ENCODE assay signal across 10 cellular contexts in genomic region chr5:152349683-152350526, GRCh38. TPM values are rescaled to one million over a fixed set of nuclear protein-coding genes. Genes with fewer than 3 reads are reported as not detected.
DNase-seq lines count a peak whose midpoint lies in the region; ATAC-seq and TF ChIP-seq lines count a peak whose summit lies in the region.
"Had no signal": no experiment of that assay in that cellular context is flagged by ENCODE, and none has a peak within 500 bp of the region (broad histone marks: within the 10 kb centered on the region; RNA-seq: fewer than 3 reads in every experiment).

No MANE protein-coding gene starts in this region.

- H2AFZ ChIP-seq in OCI-LY1 (ENCODE audit: low read length) = no peak overlapping the region

- H3K36me3 ChIP-seq in OCI-LY1 (ENCODE audit: insufficient read depth, low read length) (no peaks in the 10 kb centered on the region), tibial artery (no peaks in the 10 kb centered on the region)

- no peaks in the 10 kb centered on the region for H4K20me1 ChIP-seq in OCI-LY1 (ENCODE audit: insufficient read depth, low read length)

- H3K27me3 ChIP-seq in OCI-LY1 (ENCODE audit: insufficient read depth, low read length) (no peaks in the 10 kb centered on the region), tibial artery (no peaks in the 10 kb centered on the region)

- H3K9ac ChIP-seq in OCI-LY1 (ENCODE audit: low read length) = no peak overlapping the region

- intact Hi-C loops in tibial artery (cut with DNase I; ENCODE audit: low total_unique reads) = loop anchor here (5.0 kb wide), 1 partner anchor 528 kb away; no protein-coding TSS in a partner anchor

- H3K4me1 ChIP-seq in OCI-LY1 (ENCODE audit: insufficient read depth, low read length, severe bottlenecking) = no peaks in the 10 kb centered on the region
- H3K4me1 ChIP-seq in tibial artery = no peaks in the 10 kb centered on the region

- H3K4me3 ChIP-seq in OCI-LY1 (ENCODE audit: low read depth, low read length, poor library complexity, severe bottlenecking) (no peak overlapping the region), tibial artery (no peak overlapping the region)
- H3K4me3 ChIP-seq: skin epidermis had no signal

- ATAC-seq in HG03175 (IDR thresholded peaks at IDR 0.05; ENCODE audit: unreplicated experiment) = peak; percentile 93

- H3K27ac ChIP-seq in OCI-LY1 (ENCODE audit: low read depth, low read length, poor library complexity, severe bottlenecking) (no peak overlapping the region), tibial artery (no peak overlapping the region)
- H3K27ac ChIP-seq: skin epidermis had no signal

- H3K4me2 ChIP-seq in OCI-LY1 (ENCODE audit: low read length) = no peak overlapping the region

- H3K9me2 ChIP-seq in OCI-LY1 (ENCODE audit: low read depth, low read length) = no peaks in the 10 kb centered on the region

- H3K9me3 ChIP-seq in OCI-LY1 (ENCODE audit: low read length) (no peaks in the 10 kb centered on the region), tibial artery (no peaks in the 10 kb centered on the region)

- TF ChIP-seq CTCF in OCI-LY1 (IDR thresholded peaks at IDR 0.05; ENCODE audit: low read length) (peak; percentile 84), tibial artery (IDR thresholded peaks at IDR 0.05) (peak; percentile 59 to 72)

- in situ Hi-C loops in T47D (cut with HindIII; ENCODE audit: low pct_unique_long_range_greater_than_20kb, low sequenced_read_pairs) = no loop called here

- no peaks in the 10 kb centered on the region for H3F3A ChIP-seq in OCI-LY1 (ENCODE audit: insufficient read depth, low read length)

- DNase-seq in DMS153 treated with DMSO at 0.1 percent for 48 hours (lab: John Stamatoyannopoulos, UW; ENCODE audit: unreplicated experiment) (peak; percentile 58), GM19238 (ENCODE audit: insufficient read length, low spot score) (peak; percentile 6), T47D (ENCODE audit: low read depth in 1 of 2, low spot score in 1 of 2) (peak; percentile 39 to 71), left kidney (ENCODE audit: low read depth, low spot score) (peak; percentile 57), tibial artery (no peak), H4 (ENCODE audit: low spot score) (no peak)
- DNase-seq: activated B cell treated with CpG ODN at 0.5 μM for 24 hours had no signal

- no peaks in the 10 kb centered on the region for H3K79me2 ChIP-seq in OCI-LY1 (ENCODE audit: insufficient read depth, low read length)

RNA-seq across cellular contexts. Expression of gene NMUR2, which starts 55.2 kb away (rescaled TPM):
- total RNA-seq in H4 (2014; rRNA removed; shearing (Covaris generic)) = not detected in 2 replicates
- total RNA-seq: activated B cell treated with CpG ODN at 0.5 μM for 24 hours had no signal

Comparison
In these comparisons a context has a peak if more than half of its experiments do, and no peak if none do; other contexts are left out.
1. DNase-seq: peak in DMS153 treated with DMSO at 0.1 percent for 48 hours (single experiment), GM19238 (single experiment), T47D (2 of 2) and left kidney (single experiment); none in tibial artery (0 of 2) and H4 (single experiment).